Comparison of ENCODE assay signal across 39 cellular contexts in genomic region chr6:90914312-90914711, GRCh38.
"Had no signal": no experiment of that assay in that cellular context is flagged by ENCODE, and none has a peak within 500 bp of the region (broad histone marks: within the 10 kb centered on the region; RNA-seq: fewer than 3 reads in every experiment).

No MANE protein-coding gene starts in this region.

- H3K27ac Mint-ChIP-seq: activated naive CD4-positive, alpha-beta T cell treated with anti-CD3 and anti-CD28 coated beads for 36 hours; activated naive CD4-positive, alpha-beta T cell treated with anti-CD3 and anti-CD28 coated beads, Interleukin-2, amount 10 ng/mL, durations not matched to agents 7 days and 5 days; activated naive CD4-positive, alpha-beta T cell treated with anti-CD3 and anti-CD28 coated beads, Interleukin-2, amount 50 U/mL, for 24 hours; activated naive CD4-positive, alpha-beta T cell treated with anti-CD3 and anti-CD28 coated beads, Interleukin-2, amount 50 U/mL, for 72 hours; activated naive CD8-positive, alpha-beta T cell; activated naive CD8-positive, alpha-beta T cell treated with anti-CD3 and anti-CD28 coated beads for 36 hours; activated naive CD8-positive, alpha-beta T cell treated with anti-CD3 and anti-CD28 coated beads, Interleukin-2, amount 10 ng/mL, durations not matched to agents 7 days and 5 days; activated naive CD8-positive, alpha-beta T cell treated with anti-CD3 and anti-CD28 coated beads, Interleukin-2, amount 50 U/mL, for 24 hours; activated T-cell treated with anti-CD3 and anti-CD28 coated beads, Interleukin-2, amount 50 U/mL, for 24 hours; activated T-cell treated with anti-CD3 and anti-CD28 coated beads, Interleukin-2, amount 50 U/mL, for 72 hours; activated T-helper 1 cell treated with anti-CD3 and anti-CD28 coated beads, Interleukin-12 subunit alpha, Interleukin-12 subunit beta, Interleukin-2, Interleukin-4 antibody, amounts not matched to agents 30 ng/mL and 10 ng/mL and 1 ng/mL, durations not matched to agents 14 hours and 24 hours and 36 hours; activated T-helper 17 cell treated with anti-CD3 and anti-CD28 coated beads, Interleukin-2, amount 50 U/mL, for 72 hours; activated T-helper 2 cell treated with anti-CD3 and anti-CD28 coated beads, Interferon-gamma antibody, Interleukin-2, Interleukin-4, amounts not matched to agents 10 μg/mL and 5 μg/mL and 100 μg/mL, durations not matched to agents 14 hours and 24 hours and 36 hours; brain had no signal

- H3K4me3 ChIP-seq: adrenal gland, ascending aorta, body of pancreas, breast epithelium, cardiac muscle cell had no signal

- ATAC-seq: activated naive CD4-positive, alpha-beta T cell treated with anti-CD3 and anti-CD28 coated beads, Interleukin-2, amount 50 U/mL, for 72 hours; activated naive CD8-positive, alpha-beta T cell treated with anti-CD3 and anti-CD28 coated beads, Interleukin-2, amount 50 U/mL, for 24 hours; activated T-cell treated with anti-CD3 and anti-CD28 coated beads, Interleukin-2, amount 50 U/mL, for 4 hours; activated T-cell treated with anti-CD3 and anti-CD28 coated beads, Interleukin-2, amount 50 U/mL, for 72 hours; activated T-helper 17 cell treated with anti-CD3 and anti-CD28 coated beads, Interleukin-2, amount 50 U/mL, for 72 hours; body of pancreas had no signal

- H3K9me3 ChIP-seq: adrenal gland, ascending aorta, body of pancreas, breast epithelium had no signal

- H3K4me1 Mint-ChIP-seq: activated naive CD4-positive, alpha-beta T cell treated with anti-CD3 and anti-CD28 coated beads, Interleukin-2, amount 10 ng/mL, durations not matched to agents 7 days and 5 days; activated naive CD4-positive, alpha-beta T cell treated with anti-CD3 and anti-CD28 coated beads, Interleukin-2, amount 50 U/mL, for 24 hours; activated naive CD8-positive, alpha-beta T cell treated with anti-CD3 and anti-CD28 coated beads for 36 hours; activated naive CD8-positive, alpha-beta T cell treated with anti-CD3 and anti-CD28 coated beads, Interleukin-2, amount 10 ng/mL, durations not matched to agents 7 days and 5 days; activated naive CD8-positive, alpha-beta T cell treated with anti-CD3 and anti-CD28 coated beads, Interleukin-2, amount 50 U/mL, for 24 hours; activated T-helper 17 cell treated with anti-CD3 and anti-CD28 coated beads, Interleukin-2, amount 50 U/mL, for 72 hours; brain; central memory CD8-positive, alpha-beta T cell had no signal

- H3K4me1 ChIP-seq: adrenal gland, ascending aorta, body of pancreas, breast epithelium had no signal

- H3K36me3 Mint-ChIP-seq: activated naive CD4-positive, alpha-beta T cell treated with anti-CD3 and anti-CD28 coated beads, Interleukin-2, amount 10 ng/mL, durations not matched to agents 7 days and 5 days; activated naive CD4-positive, alpha-beta T cell treated with anti-CD3 and anti-CD28 coated beads, Interleukin-2, amount 50 U/mL, for 72 hours; activated naive CD8-positive, alpha-beta T cell; activated naive CD8-positive, alpha-beta T cell treated with anti-CD3 and anti-CD28 coated beads for 36 hours; activated naive CD8-positive, alpha-beta T cell treated with anti-CD3 and anti-CD28 coated beads, Interleukin-2, amount 10 ng/mL, durations not matched to agents 7 days and 5 days; brain had no signal

- DNase-seq: activated effector memory CD4-positive, alpha-beta T cell treated with anti-CD3 and anti-CD28 coated beads, Interleukin-2, amount 50 U/mL, for 16 hours; activated effector memory CD4-positive, alpha-beta T cell treated with Interleukin-2 at 50 U/mL for 16 hours; activated gamma-delta T cell; activated gamma-delta T cell treated with Interleukin-2 at 50 U/mL for 16 hours; activated naive CD4-positive, alpha-beta T cell; activated naive CD4-positive, alpha-beta T cell treated with anti-CD3 and anti-CD28 coated beads for 36 hours; activated naive CD4-positive, alpha-beta T cell treated with anti-CD3 and anti-CD28 coated beads, Interleukin-2, amount 10 ng/mL, durations not matched to agents 7 days and 5 days; activated naive CD4-positive, alpha-beta T cell treated with anti-CD3 and anti-CD28 coated beads, Interleukin-2, amount 50 U/mL, for 16 hours; activated naive CD4-positive, alpha-beta T cell treated with Interleukin-2 at 50 U/mL for 16 hours; activated naive CD8-positive, alpha-beta T cell treated with anti-CD3 and anti-CD28 coated beads for 36 hours; activated naive CD8-positive, alpha-beta T cell treated with anti-CD3 and anti-CD28 coated beads, Interleukin-2, amount 10 ng/mL, durations not matched to agents 7 days and 5 days; activated naive CD8-positive, alpha-beta T cell treated with anti-CD3 and anti-CD28 coated beads, Interleukin-2, amount 50 U/mL, for 24 hours; activated T-cell treated with anti-CD3 and anti-CD28 coated beads, Interleukin-2, amount 50 U/mL, for 24 hours; activated T-cell treated with anti-CD3 and anti-CD28 coated beads, Interleukin-2, amount 50 U/mL, for 4 hours; activated T-cell treated with anti-CD3 and anti-CD28 coated beads, Interleukin-2, amount 50 U/mL, for 48 hours; activated T-cell treated with anti-CD3 and anti-CD28 coated beads, Interleukin-2, amount 50 U/mL, for 72 hours; adrenal gland; amniotic stem cell; amygdala; anterior cingulate cortex; aorta; body of pancreas; brain microvascular endothelial cell; caudate nucleus; central memory CD4-positive, alpha-beta T cell; cerebellar nuclear complex had no signal

- H3K27ac ChIP-seq: adrenal gland, ascending aorta, body of pancreas, brain microvascular endothelial cell, breast epithelium, cardiac muscle cell had no signal

- H3K4me3 Mint-ChIP-seq: activated naive CD4-positive, alpha-beta T cell treated with anti-CD3 and anti-CD28 coated beads for 36 hours; activated naive CD4-positive, alpha-beta T cell treated with anti-CD3 and anti-CD28 coated beads, Interleukin-2, amount 10 ng/mL, durations not matched to agents 7 days and 5 days; activated naive CD4-positive, alpha-beta T cell treated with anti-CD3 and anti-CD28 coated beads, Interleukin-2, amount 50 U/mL, for 24 hours; activated naive CD8-positive, alpha-beta T cell; activated naive CD8-positive, alpha-beta T cell treated with anti-CD3 and anti-CD28 coated beads for 36 hours; activated naive CD8-positive, alpha-beta T cell treated with anti-CD3 and anti-CD28 coated beads, Interleukin-2, amount 10 ng/mL, durations not matched to agents 7 days and 5 days; activated naive CD8-positive, alpha-beta T cell treated with anti-CD3 and anti-CD28 coated beads, Interleukin-2, amount 50 U/mL, for 24 hours; activated T-cell treated with anti-CD3 and anti-CD28 coated beads, Interleukin-2, amount 50 U/mL, for 24 hours; activated T-cell treated with anti-CD3 and anti-CD28 coated beads, Interleukin-2, amount 50 U/mL, for 4 hours; activated T-cell treated with anti-CD3 and anti-CD28 coated beads, Interleukin-2, amount 50 U/mL, for 72 hours; activated T-helper 1 cell treated with anti-CD3 and anti-CD28 coated beads, Interleukin-12 subunit alpha, Interleukin-12 subunit beta, Interleukin-2, Interleukin-4 antibody, amounts not matched to agents 30 ng/mL and 10 ng/mL and 1 ng/mL, durations not matched to agents 14 hours and 24 hours and 36 hours; activated T-helper 17 cell treated with anti-CD3 and anti-CD28 coated beads, Interleukin-2, amount 50 U/mL, for 72 hours; brain; central memory CD8-positive, alpha-beta T cell had no signal

- FAIRE-seq: astrocyte, bronchial epithelial cell had no signal

- H3K27me3 ChIP-seq: adrenal gland, ascending aorta, body of pancreas, brain microvascular endothelial cell, breast epithelium, cardiac muscle cell had no signal

- H3K36me3 ChIP-seq: adrenal gland, ascending aorta, brain microvascular endothelial cell, breast epithelium, cardiac muscle cell had no signal

- H3K27me3 Mint-ChIP-seq: brain had no signal

- H3K9me3 Mint-ChIP-seq: activated naive CD4-positive, alpha-beta T cell treated with anti-CD3 and anti-CD28 coated beads for 36 hours; activated naive CD4-positive, alpha-beta T cell treated with anti-CD3 and anti-CD28 coated beads, Interleukin-2, amount 10 ng/mL, durations not matched to agents 7 days and 5 days; activated naive CD8-positive, alpha-beta T cell treated with anti-CD3 and anti-CD28 coated beads for 36 hours; activated naive CD8-positive, alpha-beta T cell treated with anti-CD3 and anti-CD28 coated beads, Interleukin-2, amount 50 U/mL, for 24 hours; activated T-cell treated with anti-CD3 and anti-CD28 coated beads, Interleukin-2, amount 50 U/mL, for 24 hours; activated T-cell treated with anti-CD3 and anti-CD28 coated beads, Interleukin-2, amount 50 U/mL, for 72 hours; activated T-helper 1 cell treated with anti-CD3 and anti-CD28 coated beads, Interleukin-12 subunit alpha, Interleukin-12 subunit beta, Interleukin-2, Interleukin-4 antibody, amounts not matched to agents 30 ng/mL and 10 ng/mL and 1 ng/mL, durations not matched to agents 14 hours and 24 hours and 36 hours; activated T-helper 17 cell treated with anti-CD3 and anti-CD28 coated beads, Interleukin-2, amount 50 U/mL, for 72 hours; activated T-helper 2 cell treated with anti-CD3 and anti-CD28 coated beads, Interferon-gamma antibody, Interleukin-2, Interleukin-4, amounts not matched to agents 10 μg/mL and 5 μg/mL and 100 μg/mL, durations not matched to agents 14 hours and 24 hours and 36 hours had no signal
